8 cellular contexts compared by ENCODE assay signal in the genomic region with DNA sequence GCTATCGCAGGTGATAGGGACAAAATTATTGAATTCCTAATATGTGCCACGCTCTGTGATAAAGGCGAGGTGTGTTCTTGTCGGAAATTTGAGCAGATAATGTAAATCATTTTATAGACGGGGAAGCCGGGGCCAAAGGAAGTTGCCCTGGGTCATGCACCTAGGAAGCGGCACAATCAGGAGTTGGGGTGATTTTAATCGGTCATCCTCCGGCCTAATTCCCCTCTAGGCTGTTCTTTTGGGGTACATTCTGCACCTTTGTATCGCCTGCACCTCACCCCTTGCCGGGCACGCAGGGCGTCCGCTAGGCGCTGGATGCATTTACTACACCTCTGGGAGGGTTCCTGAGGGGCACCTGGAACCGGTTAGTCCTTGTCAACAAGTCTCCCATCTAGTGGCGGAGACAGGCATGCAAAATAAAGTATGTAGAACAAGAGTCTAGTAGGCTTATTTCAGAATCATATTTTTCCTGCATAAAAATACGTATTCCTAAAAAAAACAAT. TPM values are rescaled to one million over a fixed set of nuclear protein-coding genes. Genes with fewer than 3 reads are reported as not detected.
DNase-seq lines count a peak whose midpoint lies in the region; ATAC-seq and TF ChIP-seq lines count a peak whose summit lies in the region.

No MANE protein-coding gene starts in this region.

- DNase-seq in CD8-positive, alpha-beta T cell, result peak in 6 of 7 experiments; percentile 43 to 73 (median 59)
- peak; percentile 83 for DNase-seq in OCI-LY7 (ENCODE audit: low spot score)
- DNase-seq in activated naive CD4-positive, alpha-beta T cell treated with anti-CD3 and anti-CD28 coated beads, Interleukin-2, amount 10 ng/mL, durations not matched to agents 7 days and 5 days, result peak; percentile 75
- DNase-seq in cardiac muscle cell (ENCODE audit: low read depth in 1 of 2, low spot score in 1 of 2), result peak; percentile 28 to 56
- DNase-seq in pons (ENCODE audit: low spot score), result peak; percentile 53
- DNase-seq in cortex of kidney (lab: John Stamatoyannopoulos, UW), result no peak

- no peaks in the 10 kb centered on the region for H3K27me3 Mint-ChIP-seq in CD8-positive, alpha-beta T cell (ENCODE audit: low read depth)
- no peaks in the 10 kb centered on the region for H3K27me3 Mint-ChIP-seq in activated naive CD4-positive, alpha-beta T cell treated with anti-CD3 and anti-CD28 coated beads, Interleukin-2, amount 10 ng/mL, durations not matched to agents 7 days and 5 days

- no peaks in the 10 kb centered on the region for H3K9me2 ChIP-seq in OCI-LY7 (ENCODE audit: insufficient read depth, low read length)

- peaks cover 21% of the 10 kb centered on the region for H3K4me1 ChIP-seq in CD8-positive, alpha-beta T cell (ENCODE audit: insufficient read depth, low read length)
- peaks cover 19% of the 10 kb centered on the region for H3K4me1 ChIP-seq in OCI-LY7 (ENCODE audit: insufficient read depth, low read length, poor library complexity, severe bottlenecking)
- peaks cover 12% of the 10 kb centered on the region for H3K4me1 ChIP-seq in cardiac muscle cell (ENCODE audit: low read depth)

- H3K27ac Mint-ChIP-seq in CD8-positive, alpha-beta T cell, result peak overlapping the region; percentile 89
- peak overlapping the region; percentile 92 for H3K27ac Mint-ChIP-seq in activated naive CD4-positive, alpha-beta T cell treated with anti-CD3 and anti-CD28 coated beads, Interleukin-2, amount 10 ng/mL, durations not matched to agents 7 days and 5 days

- peak; percentile 52 for ATAC-seq in CD8-positive, alpha-beta T cell
- ATAC-seq in GM19035 (IDR thresholded peaks at IDR 0.05; ENCODE audit: unreplicated experiment) (peak; percentile 51), HG03432 (IDR thresholded peaks at IDR 0.05; ENCODE audit: unreplicated experiment) (peak; percentile 45)

- peaks cover 34% of the 10 kb centered on the region for H3K4me1 Mint-ChIP-seq in CD8-positive, alpha-beta T cell (ENCODE audit: low read depth)
- H3K4me1 Mint-ChIP-seq in activated naive CD4-positive, alpha-beta T cell treated with anti-CD3 and anti-CD28 coated beads, Interleukin-2, amount 10 ng/mL, durations not matched to agents 7 days and 5 days, result peaks cover 42% of the 10 kb centered on the region

- POLR2A ChIA-PET in CD8-positive, alpha-beta T cell (lab: Charles Lee), result interaction anchor here (0.5 kb wide), 1 partner anchor 23 kb away, joined by 3 read pairs; no protein-coding TSS in a partner anchor
- POLR2A ChIA-PET in OCI-LY7 (lab: Charles Lee), result no interaction called here

- CTCF ChIA-PET in CD8-positive, alpha-beta T cell (lab: Charles Lee), result interaction anchor here (1.2 kb wide), 1 partner anchor 30 kb away, joined by 3 read pairs; no protein-coding TSS in a partner anchor
- CTCF ChIA-PET in OCI-LY7 (lab: Charles Lee; ENCODE audit: unreplicated experiment), result no interaction called here
- CTCF ChIA-PET in activated naive CD4-positive, alpha-beta T cell treated with anti-CD3 and anti-CD28 coated beads, Interleukin-2, amount 10 ng/mL, durations not matched to agents 7 days and 5 days (lab: Charles Lee), result no interaction called here

- peak overlapping the region; percentile 96 for H3K4me3 Mint-ChIP-seq in CD8-positive, alpha-beta T cell
- H3K4me3 Mint-ChIP-seq in activated naive CD4-positive, alpha-beta T cell treated with anti-CD3 and anti-CD28 coated beads, Interleukin-2, amount 10 ng/mL, durations not matched to agents 7 days and 5 days, result peak overlapping the region; percentile 89

- peaks cover 13% of the 10 kb centered on the region for H4K20me1 ChIP-seq in OCI-LY7 (ENCODE audit: insufficient read depth, low read length)

- no TSS peak for BruUV-seq in OCI-LY7 (replicated peaks; lab: Mats Ljungman, UMichigan)

- peak overlapping the region; percentile 45 for H3K27ac ChIP-seq in CD8-positive, alpha-beta T cell (ENCODE audit: low read depth, low read length)
- H3K27ac ChIP-seq in OCI-LY7 (ENCODE audit: low read depth, low read length, poor library complexity, severe bottlenecking) (peak overlapping the region; percentile 69), cardiac muscle cell (no peak overlapping the region)

- intact Hi-C loops in CD8-positive, alpha-beta T cell (cut with DNase I, micrococcal nuclease), result loop anchor here (1.0 to 10.0 kb wide), 8 partner anchors 10 to 1100 kb away; partner anchors contain the start of genes PAIP2B (in 2 of the 2), MCEE (in 1 of the 2), MPHOSPH10 (in 1 of the 2) and SNRNP27 (in 1 of the 2)
- intact Hi-C loops in OCI-LY7 (cut with micrococcal nuclease; ENCODE audit: unreplicated experiment), result loop anchor here (2.0 kb wide), 1 partner anchor 74 kb away; the partner anchor contains the start of gene NAGK

- peaks cover 31% of the 10 kb centered on the region for H3K36me3 Mint-ChIP-seq in CD8-positive, alpha-beta T cell
- H3K36me3 Mint-ChIP-seq in activated naive CD4-positive, alpha-beta T cell treated with anti-CD3 and anti-CD28 coated beads, Interleukin-2, amount 10 ng/mL, durations not matched to agents 7 days and 5 days, result peaks cover 12% of the 10 kb centered on the region

- H3K4me2 ChIP-seq in OCI-LY7 (ENCODE audit: low read length), result peak overlapping the region; percentile 98

- TF ChIP-seq CTCF in CD8-positive, alpha-beta T cell (IDR thresholded peaks at IDR 0.05), result peak; percentile 34
- TF ChIP-seq CTCF in OCI-LY7 (conservative IDR thresholded peaks at IDR 0.05; ENCODE audit: low read length) (peak; percentile 75), cardiac muscle cell (IDR thresholded peaks at IDR 0.05; ENCODE audit: low read depth, low read length) (peak; percentile 32)

- peak overlapping the region; percentile 99 for H2AFZ ChIP-seq in OCI-LY7 (ENCODE audit: low read length)

- peaks cover 20% of the 10 kb centered on the region for H3K79me2 ChIP-seq in OCI-LY7 (ENCODE audit: insufficient read depth, low read depth, low read length)

- no peaks in the 10 kb centered on the region for H3K27me3 ChIP-seq in CD8-positive, alpha-beta T cell (ENCODE audit: insufficient read depth, low read length)
- no peaks in the 10 kb centered on the region for H3K27me3 ChIP-seq in cardiac muscle cell

- H3K4me3 ChIP-seq in CD8-positive, alpha-beta T cell (ENCODE audit: low read depth, low read length), result peak overlapping the region; percentile 82
- H3K4me3 ChIP-seq in OCI-LY7 (ENCODE audit: low read depth, low read length, poor library complexity, severe bottlenecking) (peak overlapping the region; percentile 100), cardiac muscle cell (peak overlapping the region; percentile 78)

- H3K9me3 Mint-ChIP-seq in CD8-positive, alpha-beta T cell, result no peaks in the 10 kb centered on the region
- no peaks in the 10 kb centered on the region for H3K9me3 Mint-ChIP-seq in activated naive CD4-positive, alpha-beta T cell treated with anti-CD3 and anti-CD28 coated beads, Interleukin-2, amount 10 ng/mL, durations not matched to agents 7 days and 5 days

- peaks cover 5% of the 10 kb centered on the region for H3K36me3 ChIP-seq in CD8-positive, alpha-beta T cell (ENCODE audit: insufficient read depth, low read length)
- peaks cover 25% of the 10 kb centered on the region; the same call in 1 of the 2 replicates for H3K36me3 ChIP-seq in OCI-LY7 (ENCODE audit: insufficient read depth, low read length)
- peaks cover 4% of the 10 kb centered on the region for H3K36me3 ChIP-seq in cardiac muscle cell

- no peaks in the 10 kb centered on the region for H3K9me3 ChIP-seq in CD8-positive, alpha-beta T cell (ENCODE audit: low read length)
- H3K9me3 ChIP-seq in OCI-LY7 (ENCODE audit: low read length) (no peaks in the 10 kb centered on the region), cardiac muscle cell (ENCODE audit: low read depth) (no peaks in the 10 kb centered on the region)

RNA-seq across cellular contexts. Expression of gene TEX261, which starts 0.6 kb away (rescaled TPM):
- 10 to 100 TPM; 23.1 to 28.1 TPM for total RNA-seq in CD8-positive, alpha-beta T cell
- total RNA-seq in OCI-LY7 (2014; rRNA removed; shearing (Covaris generic)), result 26.7 and 34.5 TPM in 2 replicates
- total RNA-seq in OCI-LY7 (2022), result 45.8 and 57.7 TPM in 2 replicates
- 13.9 and 19.8 TPM in 2 replicates for total RNA-seq in cardiac muscle cell
- polyA plus RNA-seq in cardiac muscle cell, result 22.3 and 31.5 TPM in 2 replicates

RNA-seq across cellular contexts. Expression of gene ANKRD53, which starts 16.8 kb away (rescaled TPM):
- 1 to 10 TPM in 1 of 2 experiments, under 1 TPM in 1; 0.69 to 1.7 TPM for total RNA-seq in CD8-positive, alpha-beta T cell
- not detected in 2 replicates for total RNA-seq in OCI-LY7 (2014; rRNA removed; shearing (Covaris generic))
- total RNA-seq in OCI-LY7 (2022) (not detected in 2 replicates), cardiac muscle cell (0.92 and 1.3 TPM in 2 replicates)
- 0.99 and 1.4 TPM in 2 replicates for polyA plus RNA-seq in cardiac muscle cell

RNA-seq across cellular contexts. Expression of gene ATP6V1B1, which starts 59.6 kb away (rescaled TPM):
- not detected for total RNA-seq in CD8-positive, alpha-beta T cell
- not detected in 2 replicates for total RNA-seq in OCI-LY7 (2014; rRNA removed; shearing (Covaris generic))
- not detected in 2 replicates for total RNA-seq in OCI-LY7 (2022)
- total RNA-seq in cardiac muscle cell, result 0.81 and 3.0 TPM in 2 replicates
- polyA plus RNA-seq in cardiac muscle cell, result 1.00 TPM in 1 of 2 replicates, not detected in the other
